In genomic region chr15:57387644-57388076, GRCh38 we compare ENCODE assay signal across 1 cellular context.
A peak's percentile ranks its signal among the peaks of the same experiment; 100 is the strongest.
TF ChIP-seq lines count a peak whose summit lies in the region.

No MANE protein-coding gene starts in this region.

TF ChIP-seq in HEK293, 187 proteins besides CTCF, POLR2A, EP300 and RAD21 (continued from another document):
- TF ChIP-seq ZNF837 (tag by site-specific recombination; IDR thresholded peaks at IDR 0.05) (no peak), ZNF843 (tag by site-specific recombination; IDR thresholded peaks at IDR 0.05) (peak; percentile 72), ZBTB44 (tag by site-specific recombination; IDR thresholded peaks at IDR 0.05) (0 out of 2 replicates have a peak, but pooled peaks have one; percentile 11), ZBTB7A (tag by site-specific recombination; IDR thresholded peaks at IDR 0.05; ENCODE audit: low read depth) (no peak), KLF10 (tag by site-specific recombination; IDR thresholded peaks at IDR 0.05) (no peak), FEZF1 (tag by site-specific recombination; IDR thresholded peaks at IDR 0.05) (peak; percentile 80), WT1 (tag by site-specific recombination; IDR thresholded peaks at IDR 0.05) (peak; percentile 31; the same call in 1 of the 2 replicates), ZNF366 (tag by site-specific recombination; conservative IDR thresholded peaks at IDR 0.05) (no peak), ZNF571 (tag by site-specific recombination; IDR thresholded peaks at IDR 0.05) (no peak), ZNF37A (tag by site-specific recombination; IDR thresholded peaks at IDR 0.05) (no peak)
